Comparison of ENCODE assay signal across 8 cellular contexts in the genomic region with DNA sequence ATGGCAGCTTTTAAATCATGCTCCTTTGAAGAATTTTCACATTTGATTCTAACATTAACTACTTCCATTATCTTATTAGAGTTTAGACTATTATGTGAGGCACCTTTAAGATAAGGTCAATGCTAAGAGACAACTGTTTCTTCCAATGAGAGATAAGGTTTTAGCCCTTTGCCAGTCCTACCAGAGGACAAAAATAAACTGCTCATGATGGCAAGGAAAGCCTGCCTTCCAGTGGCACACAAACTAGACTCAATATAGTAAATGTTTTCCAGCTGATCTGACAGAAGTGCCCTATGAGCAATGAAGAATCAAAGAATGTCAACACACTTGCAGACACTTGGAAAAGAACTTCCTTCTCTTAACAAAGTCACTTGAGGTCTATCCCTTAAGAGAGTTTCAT.
"Had no signal": no experiment of that assay in that cellular context is flagged by ENCODE, and none has a peak within 500 bp of the region (broad histone marks: within the 10 kb centered on the region; RNA-seq: fewer than 3 reads in every experiment).

No MANE protein-coding gene starts in this region.

- H3K9me3 ChIP-seq: HAP-1 had no signal

- H3K27ac ChIP-seq: GM23248, HL-60 had no signal

- H3K36me3 ChIP-seq: HAP-1 had no signal

- H3K4me3 ChIP-seq: GM23248, HAP-1 had no signal

- ATAC-seq: HCT116 had no signal

- DNase-seq: GM23248, GOT3, H7, HFFc6 had no signal

- FAIRE-seq: HepG2 had no signal

- H3K4me1 ChIP-seq: HAP-1 had no signal
